ENCODE assay signal across 9 cellular contexts in genomic region chr4:89307185-89307445, GRCh38. TPM values are rescaled to one million over a fixed set of nuclear protein-coding genes. Genes with fewer than 3 reads are reported as not detected.
A peak's percentile ranks its signal among the peaks of the same experiment; 100 is the strongest.
DNase-seq lines count a peak whose midpoint lies in the region; ATAC-seq and TF ChIP-seq lines count a peak whose summit lies in the region.
"Had no signal": no experiment of that assay in that cellular context is flagged by ENCODE, and none has a peak within 500 bp of the region (broad histone marks: within the 10 kb centered on the region; RNA-seq: fewer than 3 reads in every experiment).

No MANE protein-coding gene starts in this region.

- H3K9me3 ChIP-seq in IMR-90 (ENCODE audit: control insufficient read depth, insufficient read depth, low read length): no peaks in the 10 kb centered on the region
- H3K9me3 ChIP-seq: adrenal gland had no signal

- H3K4me1 Mint-ChIP-seq in activated naive CD8-positive, alpha-beta T cell treated with anti-CD3 and anti-CD28 coated beads, Interleukin-2, amount 10 ng/mL, durations not matched to agents 7 days and 5 days: peaks cover 38% of the 10 kb centered on the region
- peaks cover 13 to 26% of the 10 kb centered on the region in 2 donors for H3K4me1 Mint-ChIP-seq in stimulated activated naive B cell treated with anti-CD40 and anti-IgM and Interleukin-4, amounts not matched to agents 10 μg/mL and 1 μg/mL and 100 μg/mL, for 72 hours

- no TSS peak for BruUV-seq in IMR-90 (replicated peaks; lab: Mats Ljungman, UMichigan)

- H2AFZ ChIP-seq in IMR-90 (replicated peaks; ENCODE audit: low read length, poor library complexity): no peak overlapping the region

- H3K27ac Mint-ChIP-seq in activated naive CD8-positive, alpha-beta T cell treated with anti-CD3 and anti-CD28 coated beads, Interleukin-2, amount 10 ng/mL, durations not matched to agents 7 days and 5 days: peak overlapping the region; percentile 87
- H3K27ac Mint-ChIP-seq in stimulated activated naive B cell treated with anti-CD40 and anti-IgM and Interleukin-4, amounts not matched to agents 10 μg/mL and 1 μg/mL and 100 μg/mL, for 72 hours: peak overlapping the region; percentile 80

- no peak overlapping the region for H2BK15ac ChIP-seq in IMR-90 (ENCODE audit: low read depth, low read length)

- TF ChIP-seq POLR2A in IMR-90 (IDR thresholded peaks at IDR 0.05; ENCODE audit: low read depth, low read length): no peak

- intact Hi-C loops in IMR-90 (cut with micrococcal nuclease): no loop called here

- H3K9me3 Mint-ChIP-seq in activated naive CD8-positive, alpha-beta T cell treated with anti-CD3 and anti-CD28 coated beads, Interleukin-2, amount 10 ng/mL, durations not matched to agents 7 days and 5 days: no peaks in the 10 kb centered on the region
- no peaks in the 10 kb centered on the region for H3K9me3 Mint-ChIP-seq in stimulated activated naive B cell treated with anti-CD40 and anti-IgM and Interleukin-4, amounts not matched to agents 10 μg/mL and 1 μg/mL and 100 μg/mL, for 72 hours

- POLR2A ChIA-PET in IMR-90 (lab: Charles Lee; ENCODE audit: unreplicated experiment) (no interaction called here), RWPE1 (lab: Yijun Ruan, JAX; ENCODE audit: low non-redundant PET) (no interaction called here)
- POLR2A ChIA-PET in activated naive CD8-positive, alpha-beta T cell treated with anti-CD3 and anti-CD28 coated beads, Interleukin-2, amount 10 ng/mL, durations not matched to agents 7 days and 5 days (lab: Charles Lee): interaction anchor here (0.9 to 2.4 kb wide), 6 partner anchors 9 to 19 kb away, joined by 3 to 26 read pairs (median 8); no protein-coding TSS in a partner anchor

- peak overlapping the region; percentile 53; the same call in 1 of the 2 replicates for H3K4me3 ChIP-seq in IMR-90 (ENCODE audit: insufficient read depth, low read depth, low read length)

- H2AK9ac ChIP-seq in IMR-90 (replicated peaks; ENCODE audit: low read depth, low read length, poor library complexity): no peak overlapping the region

- DNase-seq in IMR-90 (no peak), RWPE1 (ENCODE audit: low spot score) (no peak), cerebellar cortex (ENCODE audit: low spot score) (no peak)
- DNase-seq in activated naive CD8-positive, alpha-beta T cell treated with anti-CD3 and anti-CD28 coated beads, Interleukin-2, amount 10 ng/mL, durations not matched to agents 7 days and 5 days: no peak
- DNase-seq in stimulated activated naive B cell treated with anti-CD40 and anti-IgM and Interleukin-4, amounts not matched to agents 10 μg/mL and 1 μg/mL and 100 μg/mL, for 72 hours: no peak

- WGBS in IMR-90 (ENCODE audit: extremely low coverage in 2 of 2, insufficient read length in 1 of 2), 2 experiments: no CpG with 5 or more reads among the region's 6 CpGs

- H3K4me3 Mint-ChIP-seq in activated naive CD8-positive, alpha-beta T cell treated with anti-CD3 and anti-CD28 coated beads, Interleukin-2, amount 10 ng/mL, durations not matched to agents 7 days and 5 days: peak overlapping the region; percentile 97
- peak overlapping the region; percentile 83 to 89 for H3K4me3 Mint-ChIP-seq in stimulated activated naive B cell treated with anti-CD40 and anti-IgM and Interleukin-4, amounts not matched to agents 10 μg/mL and 1 μg/mL and 100 μg/mL, for 72 hours

- no peak overlapping the region for H2BK120ac ChIP-seq in IMR-90 (ENCODE audit: low read depth, low read length)

- in situ Hi-C loops in IMR-90 (cut with MboI; ENCODE audit: low sequenced_read_pairs): no loop called here

- H3K4me2 ChIP-seq in IMR-90 (ENCODE audit: low read depth, low read length): peak overlapping the region; percentile 80

- TF ChIP-seq RAD21 in IMR-90 (IDR thresholded peaks at IDR 0.05; ENCODE audit: low read length): no peak

- H2BK20ac ChIP-seq in IMR-90 (ENCODE audit: low read depth, low read length): no peak overlapping the region

- H3K27me3 ChIP-seq in IMR-90 (ENCODE audit: control insufficient read depth, insufficient read depth, low read length) (peaks cover 22% of the 10 kb centered on the region), layer of hippocampus (ENCODE audit: control insufficient read depth, insufficient read depth, low read length) (no peaks in the 10 kb centered on the region)
- H3K27me3 ChIP-seq: adrenal gland had no signal

- ATAC-seq in IMR-90 (ENCODE audit: low read depth) (no peak), HG02884 (IDR thresholded peaks at IDR 0.05; ENCODE audit: unreplicated experiment) (no peak), HG03196 (IDR thresholded peaks at IDR 0.05; ENCODE audit: unreplicated experiment) (no peak)
- ATAC-seq in activated naive CD8-positive, alpha-beta T cell treated with anti-CD3 and anti-CD28 coated beads, Interleukin-2, amount 10 ng/mL, durations not matched to agents 7 days and 5 days (ENCODE audit: low read depth): no peak
- peak in 1 of 2 donors; percentile 3 for ATAC-seq in stimulated activated naive B cell treated with anti-CD40 and anti-IgM and Interleukin-4, amounts not matched to agents 10 μg/mL and 1 μg/mL and 100 μg/mL, for 72 hours (replicated peaks)

- peaks cover 18% of the 10 kb centered on the region for H3K36me3 Mint-ChIP-seq in activated naive CD8-positive, alpha-beta T cell treated with anti-CD3 and anti-CD28 coated beads, Interleukin-2, amount 10 ng/mL, durations not matched to agents 7 days and 5 days
- H3K36me3 Mint-ChIP-seq in stimulated activated naive B cell treated with anti-CD40 and anti-IgM and Interleukin-4, amounts not matched to agents 10 μg/mL and 1 μg/mL and 100 μg/mL, for 72 hours: no peaks in the 10 kb centered on the region

- H3K18ac ChIP-seq in IMR-90 (ENCODE audit: low read depth, low read length): no peak overlapping the region

- H4K8ac ChIP-seq in IMR-90 (ENCODE audit: low read depth in 2 of 2, low read length in 2 of 2): no peak overlapping the region

- H3K27ac ChIP-seq in IMR-90 (ENCODE audit: insufficient read depth, low read length) (no peak overlapping the region), layer of hippocampus (ENCODE audit: low read depth, low read length) (peak overlapping the region; percentile 24), RWPE1 (no peak overlapping the region)

- no peaks in the 10 kb centered on the region for H3K36me3 ChIP-seq in IMR-90 (ENCODE audit: control insufficient read depth, insufficient read depth, low read length)
- H3K36me3 ChIP-seq: adrenal gland had no signal

- TF ChIP-seq CTCF in IMR-90 (conservative IDR thresholded peaks at IDR 0.05; ENCODE audit: low read depth, low read length) (no peak), RWPE1 (conservative IDR thresholded peaks at IDR 0.05; ENCODE audit: low read depth) (no peak)

- dilution Hi-C loops in IMR-90 (cut with HindIII; ENCODE audit: low sequenced_read_pairs, unreplicated experiment): no loop called here

- H3K56ac ChIP-seq in IMR-90 (ENCODE audit: extremely low read depth, insufficient read depth, low read length): no peak overlapping the region

- no peaks in the 10 kb centered on the region for H3K79me1 ChIP-seq in IMR-90 (ENCODE audit: low read depth in 1 of 2, low read length in 2 of 2)

- no peak overlapping the region for H3K4ac ChIP-seq in IMR-90 (ENCODE audit: low read depth, low read length)

- H3K14ac ChIP-seq in IMR-90 (replicated peaks; ENCODE audit: low read depth, low read length): no peak overlapping the region

- H3K9me1 ChIP-seq in IMR-90 (ENCODE audit: insufficient read depth, low read length): no peaks in the 10 kb centered on the region

- peaks cover 2% of the 10 kb centered on the region; the same call in 1 of the 2 replicates for H3K4me1 ChIP-seq in IMR-90 (ENCODE audit: control insufficient read depth, insufficient read depth, low read length)

- no peak overlapping the region for H4K91ac ChIP-seq in IMR-90 (ENCODE audit: insufficient read depth, low read depth, low read length)

- CTCF ChIA-PET in IMR-90 (lab: Yijun Ruan, JAX) (no interaction called here), RWPE1 (lab: Yijun Ruan, JAX) (no interaction called here)

- H4K5ac ChIP-seq in IMR-90 (ENCODE audit: low read depth, low read length): no peak overlapping the region

- H4K20me1 ChIP-seq in IMR-90 (ENCODE audit: insufficient read depth, low read length): no peaks in the 10 kb centered on the region

- H3K9ac ChIP-seq in IMR-90 (ENCODE audit: low read depth, low read length): no peak overlapping the region

- H2BK5ac ChIP-seq in IMR-90 (ENCODE audit: low read depth, low read length, poor library complexity, severe bottlenecking): no peak overlapping the region

- no peak overlapping the region for H3K23ac ChIP-seq in IMR-90 (ENCODE audit: low read depth, low read length)

- H2AK5ac ChIP-seq in IMR-90 (ENCODE audit: low read depth, low read length): no peak overlapping the region

- no peaks in the 10 kb centered on the region for H3K27me3 Mint-ChIP-seq in activated naive CD8-positive, alpha-beta T cell treated with anti-CD3 and anti-CD28 coated beads, Interleukin-2, amount 10 ng/mL, durations not matched to agents 7 days and 5 days
- H3K27me3 Mint-ChIP-seq in stimulated activated naive B cell treated with anti-CD40 and anti-IgM and Interleukin-4, amounts not matched to agents 10 μg/mL and 1 μg/mL and 100 μg/mL, for 72 hours: peaks cover 19 to 24% of the 10 kb centered on the region in 2 donors

TF ChIP-seq in IMR-90, 13 proteins besides CTCF, POLR2A, EP300 and RAD21 (continues in another document):
- no peak for TF ChIP-seq MXI1 (IDR thresholded peaks at IDR 0.05; ENCODE audit: borderline replicate concordance, low read depth, low read length)
- TF ChIP-seq MAFK (IDR thresholded peaks at IDR 0.05; ENCODE audit: low read depth, low read length): no peak
- TF ChIP-seq CEBPB (IDR thresholded peaks at IDR 0.05; ENCODE audit: low read depth, low read length): no peak
- TF ChIP-seq RCOR1 (IDR thresholded peaks at IDR 0.05; ENCODE audit: insufficient replicate concordance, low read length): no peak
- no peak for TF ChIP-seq SMC3 (IDR thresholded peaks at IDR 0.05; ENCODE audit: low read depth, low read length)
- no peak for TF ChIP-seq BHLHE40 (IDR thresholded peaks at IDR 0.05; ENCODE audit: low read depth, low read length)
- no peak for TF ChIP-seq USF2 (IDR thresholded peaks at IDR 0.05; ENCODE audit: low read depth, low read length)
- TF ChIP-seq CHD1 (IDR thresholded peaks at IDR 0.05; ENCODE audit: low read depth, low read length): no peak

RNA-seq across cellular contexts. Expression of gene GPRIN3, which starts 0.5 kb away (rescaled TPM):
- under 0.01 TPM in 1 of 2 replicates, not detected in the other for total RNA-seq in IMR-90 (2012; rRNA removed)
- not detected in 2 replicates for polyA plus RNA-seq in IMR-90 (2012; rRNA removed)
- polyA plus RNA-seq in IMR-90 (2012; cell fraction: cytosol; rRNA removed): not detected in 2 replicates
- polyA plus RNA-seq in IMR-90 (2012; cell fraction: nucleus; rRNA removed; ENCODE audit: low replicate concordance): not detected in 2 replicates
- total RNA-seq in activated naive CD8-positive, alpha-beta T cell treated with anti-CD3 and anti-CD28 coated beads, Interleukin-2, amount 10 ng/mL, durations not matched to agents 7 days and 5 days: 10 to 100 TPM; 23.9 to 25.5 TPM

Comparison
In these comparisons a context has a peak if more than half of its experiments do, and no peak if none do; other contexts are left out.
1. RNA of gene GPRIN3, which starts 0.5 kb away (total RNA-seq): 23.9 to 25.5 TPM in activated naive CD8-positive, alpha-beta T cell treated with anti-CD3 and anti-CD28 coated beads, Interleukin-2, amount 10 ng/mL, durations not matched to agents 7 days and 5 days; under 0.01 TPM in IMR-90; every median in the first group is over 10 times any median in the second.